ENCODE assay signal across 33 cellular contexts in genomic region chr19:32241957-32242710, GRCh38.
"Had no signal": no experiment of that assay in that cellular context is flagged by ENCODE, and none has a peak within 500 bp of the region (broad histone marks: within the 10 kb centered on the region; RNA-seq: fewer than 3 reads in every experiment).

No MANE protein-coding gene starts in this region.

- H3K27ac ChIP-seq: ascending aorta, breast epithelium, cardiac muscle cell, coronary artery, dorsolateral prefrontal cortex, esophagus muscularis mucosa, WERI-Rb-1 had no signal

- H3K27me3 ChIP-seq: ascending aorta had no signal

- H3K4me1 ChIP-seq: ascending aorta, breast epithelium, esophagus muscularis mucosa had no signal

- DNase-seq: activated B cell treated with CpG ODN at 0.5 μM for 24 hours; activated CD4-positive, alpha-beta memory T cell treated with anti-CD3 and anti-CD28 coated beads for 36 hours; activated CD4-positive, alpha-beta T cell treated with anti-CD3 and anti-CD28 coated beads for 36 hours; activated CD4-positive, alpha-beta T cell treated with anti-CD3 and anti-CD28 coated beads, Interleukin-2, amount 10 ng/mL, durations not matched to agents 24 days and 14 days; activated CD8-positive, alpha-beta memory T cell treated with anti-CD3 and anti-CD28 coated beads, Interleukin-2, amount 10 ng/mL, durations not matched to agents 7 days and 5 days; activated CD8-positive, alpha-beta memory T cell treated with anti-CD3 and anti-CD28 coated beads, Interleukin-2, amount 50 U/mL, for 4 hours; activated CD8-positive, alpha-beta T cell treated with anti-CD3 and anti-CD28 coated beads, Interleukin-2, amount 10 ng/mL, durations not matched to agents 7 days and 5 days; activated gamma-delta T cell; activated naive CD4-positive, alpha-beta T cell; activated naive CD4-positive, alpha-beta T cell treated with anti-CD3 and anti-CD28 coated beads, Interleukin-2, amount 10 ng/mL, durations not matched to agents 7 days and 5 days; activated naive CD8-positive, alpha-beta T cell treated with anti-CD3 and anti-CD28 coated beads, Interleukin-2, amount 10 ng/mL, durations not matched to agents 7 days and 5 days; activated T-cell treated with anti-CD3 and anti-CD28 coated beads, Interleukin-2, amount 50 U/mL, for 1 hour; activated T-cell treated with anti-CD3 and anti-CD28 coated beads, Interleukin-2, amount 50 U/mL, for 72 hours; dorsolateral prefrontal cortex; effector memory CD4-positive, alpha-beta T cell; endodermal cell; erythroblast; foreskin fibroblast; T-helper 1 cell; T-helper 17 cell; T1000; WERI-Rb-1 had no signal

- H3K36me3 Mint-ChIP-seq: activated CD4-positive, alpha-beta memory T cell treated with anti-CD3 and anti-CD28 coated beads for 36 hours; activated CD8-positive, alpha-beta memory T cell treated with anti-CD3 and anti-CD28 coated beads, Interleukin-2, amount 10 ng/mL, durations not matched to agents 7 days and 5 days; activated naive CD4-positive, alpha-beta T cell treated with anti-CD3 and anti-CD28 coated beads, Interleukin-2, amount 10 ng/mL, durations not matched to agents 7 days and 5 days; activated naive CD4-positive, alpha-beta T cell treated with anti-CD3 and anti-CD28 coated beads, Interleukin-2, amount 50 U/mL, for 72 hours; activated naive CD8-positive, alpha-beta T cell treated with anti-CD3 and anti-CD28 coated beads, Interleukin-2, amount 10 ng/mL, durations not matched to agents 7 days and 5 days; brain had no signal

- H3K4me3 Mint-ChIP-seq: activated B cell treated with CpG ODN at 0.5 μM for 24 hours; activated CD4-positive, alpha-beta memory T cell treated with anti-CD3 and anti-CD28 coated beads for 36 hours; activated CD4-positive, alpha-beta T cell treated with anti-CD3 and anti-CD28 coated beads for 36 hours; activated CD4-positive, alpha-beta T cell treated with anti-CD3 and anti-CD28 coated beads, Interleukin-2, amount 10 ng/mL, durations not matched to agents 24 days and 14 days; activated CD8-positive, alpha-beta memory T cell treated with anti-CD3 and anti-CD28 coated beads, Interleukin-2, amount 10 ng/mL, durations not matched to agents 7 days and 5 days; activated CD8-positive, alpha-beta T cell treated with anti-CD3 and anti-CD28 coated beads, Interleukin-2, amount 10 ng/mL, durations not matched to agents 7 days and 5 days; activated naive CD4-positive, alpha-beta T cell treated with anti-CD3 and anti-CD28 coated beads, Interleukin-2, amount 10 ng/mL, durations not matched to agents 7 days and 5 days; activated naive CD8-positive, alpha-beta T cell treated with anti-CD3 and anti-CD28 coated beads, Interleukin-2, amount 10 ng/mL, durations not matched to agents 7 days and 5 days; activated T-cell treated with anti-CD3 and anti-CD28 coated beads, Interleukin-2, amount 50 U/mL, for 72 hours; brain; central memory CD8-positive, alpha-beta T cell; dendritic cell treated with granulocyte-macrophage colony-stimulating factor and Interleukin-4, amounts not matched to agents 40 ng/mL and 50 ng/mL, for 4 days; endodermal cell; T-helper 17 cell; T-helper 2 cell treated with Interferon-gamma antibody and Interleukin-4, amounts not matched to agents 5 μg/mL and 100 μg/mL, for 36 hours had no signal

- H3K4me1 Mint-ChIP-seq: activated B cell treated with CpG ODN at 0.5 μM for 24 hours; activated CD4-positive, alpha-beta T cell treated with anti-CD3 and anti-CD28 coated beads for 36 hours; activated CD4-positive, alpha-beta T cell treated with anti-CD3 and anti-CD28 coated beads, Interleukin-2, amount 10 ng/mL, durations not matched to agents 24 days and 14 days; activated CD8-positive, alpha-beta memory T cell treated with anti-CD3 and anti-CD28 coated beads, Interleukin-2, amount 10 ng/mL, durations not matched to agents 7 days and 5 days; activated naive CD4-positive, alpha-beta T cell treated with anti-CD3 and anti-CD28 coated beads, Interleukin-2, amount 10 ng/mL, durations not matched to agents 7 days and 5 days; activated naive CD8-positive, alpha-beta T cell treated with anti-CD3 and anti-CD28 coated beads, Interleukin-2, amount 10 ng/mL, durations not matched to agents 7 days and 5 days; brain; central memory CD8-positive, alpha-beta T cell; T-helper 17 cell had no signal

- H3K9me3 ChIP-seq: breast epithelium had no signal

- H3K4me3 ChIP-seq: ascending aorta, breast epithelium, cardiac muscle cell, coronary artery, dorsolateral prefrontal cortex, esophagus muscularis mucosa had no signal

- H3K36me3 ChIP-seq: ascending aorta, breast epithelium, cardiac muscle cell, esophagus muscularis mucosa, WERI-Rb-1 had no signal

- ATAC-seq: activated CD4-positive, alpha-beta T cell treated with anti-CD3 and anti-CD28 coated beads for 36 hours; activated CD4-positive, CD25-positive, alpha-beta regulatory T cell treated with anti-CD3 and anti-CD28 coated beads, Interleukin-2, amount 50 U/mL, for 24 hours; activated CD8-positive, alpha-beta memory T cell treated with anti-CD3 and anti-CD28 coated beads, Interleukin-2, amount 10 ng/mL, durations not matched to agents 7 days and 5 days; activated CD8-positive, alpha-beta T cell treated with anti-CD3 and anti-CD28 coated beads, Interleukin-2, amount 10 ng/mL, durations not matched to agents 7 days and 5 days; activated naive CD4-positive, alpha-beta T cell treated with anti-CD3 and anti-CD28 coated beads, Interleukin-2, amount 50 U/mL, for 72 hours; activated T-cell treated with anti-CD3 and anti-CD28 coated beads, Interleukin-2, amount 50 U/mL, for 72 hours; T-helper 17 cell had no signal

- H3K27ac Mint-ChIP-seq: activated B cell treated with CpG ODN at 0.5 μM for 24 hours; activated CD4-positive, alpha-beta memory T cell treated with anti-CD3 and anti-CD28 coated beads for 36 hours; activated CD4-positive, alpha-beta T cell treated with anti-CD3 and anti-CD28 coated beads for 36 hours; activated CD4-positive, alpha-beta T cell treated with anti-CD3 and anti-CD28 coated beads, Interleukin-2, amount 10 ng/mL, durations not matched to agents 24 days and 14 days; activated CD8-positive, alpha-beta memory T cell treated with anti-CD3 and anti-CD28 coated beads, Interleukin-2, amount 10 ng/mL, durations not matched to agents 7 days and 5 days; activated CD8-positive, alpha-beta T cell treated with anti-CD3 and anti-CD28 coated beads, Interleukin-2, amount 10 ng/mL, durations not matched to agents 7 days and 5 days; activated naive CD4-positive, alpha-beta T cell treated with anti-CD3 and anti-CD28 coated beads, Interleukin-2, amount 10 ng/mL, durations not matched to agents 7 days and 5 days; activated naive CD4-positive, alpha-beta T cell treated with anti-CD3 and anti-CD28 coated beads, Interleukin-2, amount 50 U/mL, for 72 hours; activated naive CD8-positive, alpha-beta T cell treated with anti-CD3 and anti-CD28 coated beads, Interleukin-2, amount 10 ng/mL, durations not matched to agents 7 days and 5 days; activated T-cell treated with anti-CD3 and anti-CD28 coated beads, Interleukin-2, amount 50 U/mL, for 72 hours; dendritic cell treated with granulocyte-macrophage colony-stimulating factor and Interleukin-4, amounts not matched to agents 40 ng/mL and 50 ng/mL, for 4 days; endodermal cell; T-helper 17 cell; T-helper 2 cell treated with Interferon-gamma antibody and Interleukin-4, amounts not matched to agents 5 μg/mL and 100 μg/mL, for 36 hours had no signal

- H3K27me3 Mint-ChIP-seq: activated B cell treated with CpG ODN at 0.5 μM for 24 hours; activated CD4-positive, alpha-beta memory T cell treated with anti-CD3 and anti-CD28 coated beads for 36 hours; activated CD4-positive, alpha-beta T cell treated with anti-CD3 and anti-CD28 coated beads, Interleukin-2, amount 10 ng/mL, durations not matched to agents 24 days and 14 days; activated CD8-positive, alpha-beta memory T cell treated with anti-CD3 and anti-CD28 coated beads, Interleukin-2, amount 10 ng/mL, durations not matched to agents 7 days and 5 days; activated naive CD4-positive, alpha-beta T cell treated with anti-CD3 and anti-CD28 coated beads, Interleukin-2, amount 10 ng/mL, durations not matched to agents 7 days and 5 days had no signal

- H3K9me3 Mint-ChIP-seq: activated B cell treated with CpG ODN at 0.5 μM for 24 hours; activated CD4-positive, alpha-beta memory T cell treated with anti-CD3 and anti-CD28 coated beads for 36 hours; activated CD4-positive, alpha-beta T cell treated with anti-CD3 and anti-CD28 coated beads, Interleukin-2, amount 10 ng/mL, durations not matched to agents 24 days and 14 days; activated naive CD4-positive, alpha-beta T cell treated with anti-CD3 and anti-CD28 coated beads, Interleukin-2, amount 10 ng/mL, durations not matched to agents 7 days and 5 days; activated naive CD8-positive, alpha-beta T cell treated with anti-CD3 and anti-CD28 coated beads, Interleukin-2, amount 10 ng/mL, durations not matched to agents 7 days and 5 days; activated T-cell treated with anti-CD3 and anti-CD28 coated beads, Interleukin-2, amount 50 U/mL, for 72 hours; central memory CD8-positive, alpha-beta T cell; dendritic cell treated with granulocyte-macrophage colony-stimulating factor and Interleukin-4, amounts not matched to agents 40 ng/mL and 50 ng/mL, for 4 days; endodermal cell; T-helper 2 cell treated with Interferon-gamma antibody and Interleukin-4, amounts not matched to agents 5 μg/mL and 100 μg/mL, for 36 hours had no signal
